In genomic region chr3:49341996-49342395, GRCh38 we compare ENCODE assay signal across 10 cellular contexts. TPM values are rescaled to one million over a fixed set of nuclear protein-coding genes. Genes with fewer than 3 reads are reported as not detected.
A peak's percentile ranks its signal among the peaks of the same experiment; 100 is the strongest.
DNase-seq lines count a peak whose midpoint lies in the region; ATAC-seq and TF ChIP-seq lines count a peak whose summit lies in the region.
"Had no signal": no experiment of that assay in that cellular context is flagged by ENCODE, and none has a peak within 500 bp of the region (broad histone marks: within the 10 kb centered on the region; RNA-seq: fewer than 3 reads in every experiment).

No MANE protein-coding gene starts in this region.

- H3K9me3 Mint-ChIP-seq in activated naive CD8-positive, alpha-beta T cell treated with anti-CD3 and anti-CD28 coated beads for 36 hours = no peaks in the 10 kb centered on the region

- no peak overlapping the region for H3K9ac ChIP-seq in muscle layer of colon (ENCODE audit: low read length)

- H3K4me3 ChIP-seq in heart right ventricle (no peak overlapping the region), muscle layer of colon (ENCODE audit: low read depth in 1 of 2, low read length in 2 of 2) (no peak overlapping the region)
- H3K4me3 ChIP-seq: cardiac muscle cell had no signal

- H3K36me3 ChIP-seq in heart right ventricle (peaks cover 0 to 13% (median under 1%) of the 10 kb centered on the region in 9 donors), muscle layer of colon (ENCODE audit: insufficient read depth, low read length) (peaks cover 2% of the 10 kb centered on the region)
- H3K36me3 ChIP-seq: cardiac muscle cell had no signal

- DNase-seq in heart right ventricle = no peak
- DNase-seq in cardiac septum (ENCODE audit: low spot score) = no peak
- DNase-seq in activated naive CD8-positive, alpha-beta T cell treated with anti-CD3 and anti-CD28 coated beads for 36 hours = no peak
- no peak for DNase-seq in cerebellar nuclear complex (lab: John Stamatoyannopoulos, UW)
- no peak for DNase-seq in COLO829 (ENCODE audit: low spot score)
- DNase-seq in HK-2 (ENCODE audit: unreplicated experiment) = no peak
- DNase-seq: foreskin melanocyte had no signal

- no peaks in the 10 kb centered on the region for H3K27me3 Mint-ChIP-seq in activated naive CD8-positive, alpha-beta T cell treated with anti-CD3 and anti-CD28 coated beads for 36 hours

- H3K9me3 ChIP-seq in heart right ventricle = no peaks in the 10 kb centered on the region
- no peaks in the 10 kb centered on the region for H3K9me3 ChIP-seq in muscle layer of colon (ENCODE audit: low read length)

- peak overlapping the region in 8 of 10 donors; percentile 94 to 99 (median 96) for H3K27ac ChIP-seq in heart right ventricle
- peak overlapping the region; percentile 1 for H3K27ac ChIP-seq in muscle layer of colon (ENCODE audit: low read depth, low read length)

- H3K4me1 Mint-ChIP-seq in activated naive CD8-positive, alpha-beta T cell treated with anti-CD3 and anti-CD28 coated beads for 36 hours = peaks cover 45% of the 10 kb centered on the region

- no peak for TF ChIP-seq CTCF in heart right ventricle (IDR thresholded peaks at IDR 0.05)

- intact Hi-C loops in heart right ventricle (cut with DNase I) (loop anchor here in 9 of 10 donors (2.0 to 10.0 kb wide), 10 partner anchors 17 to 170 kb away; partner anchors contain the start of genes RHOA (in 4 of the 9), TCTA (in 4 of the 9), KLHDC8B (in 3 of the 9) and GPX1 (in 1 of the 9)), cardiac septum (cut with DNase I) (loop anchor here (5.0 kb wide), 2 partner anchors 70 to 85 kb away; partner anchors contain the start of genes NICN1, RHOA and TCTA)

- 91 to 94% methylated on average over 6 of the region's 6 CpGs for WGBS in heart right ventricle, 2 donors

- no peaks in the 10 kb centered on the region for H3K27me3 ChIP-seq in heart right ventricle
- H3K27me3 ChIP-seq in muscle layer of colon (ENCODE audit: control insufficient read depth in 1 of 2, insufficient read depth in 2 of 2, low read length in 2 of 2) = no peaks in the 10 kb centered on the region
- H3K27me3 ChIP-seq: cardiac muscle cell had no signal

- H3K4me1 ChIP-seq in heart right ventricle = peaks cover 8 to 89% (median 37%) of the 10 kb centered on the region in 9 donors
- H3K4me1 ChIP-seq in muscle layer of colon (ENCODE audit: insufficient read depth, low read length) = peaks cover 11% of the 10 kb centered on the region

- H3K4me3 Mint-ChIP-seq in activated naive CD8-positive, alpha-beta T cell treated with anti-CD3 and anti-CD28 coated beads for 36 hours = peak overlapping the region; percentile 52

- peaks cover 13% of the 10 kb centered on the region for H3K36me3 Mint-ChIP-seq in activated naive CD8-positive, alpha-beta T cell treated with anti-CD3 and anti-CD28 coated beads for 36 hours

- ATAC-seq in heart right ventricle = no peak
- no peak for ATAC-seq in GM21360 (IDR thresholded peaks at IDR 0.05; ENCODE audit: unreplicated experiment)

- peak overlapping the region; percentile 91 for H3K27ac Mint-ChIP-seq in activated naive CD8-positive, alpha-beta T cell treated with anti-CD3 and anti-CD28 coated beads for 36 hours

RNA-seq across cellular contexts. Expression of gene USP4, which starts 2.1 kb away (rescaled TPM):
- total RNA-seq in heart right ventricle = 10 to 100 TPM; 35.4 to 48.3 (median 43.5) TPM
- polyA plus RNA-seq in heart right ventricle = 10 to 100 TPM; 19.9 to 52.4 TPM
- total RNA-seq in cardiac septum = 44.5 TPM
- 10 to 100 TPM; 63.3 to 64.0 TPM for total RNA-seq in activated naive CD8-positive, alpha-beta T cell treated with anti-CD3 and anti-CD28 coated beads for 36 hours

RNA-seq across cellular contexts. Expression of gene GPX1, which starts 16.2 kb away (rescaled TPM):
- total RNA-seq in heart right ventricle (100 to 1,000 TPM in 5 of 10 donors, 10 to 100 TPM in 5; 85.2 to 223 (median 102) TPM), cardiac septum (106 TPM)
- polyA plus RNA-seq in heart right ventricle = 100 to 1,000 TPM; 203 to 267 TPM
- 100 to 1,000 TPM; 237 to 242 TPM for total RNA-seq in activated naive CD8-positive, alpha-beta T cell treated with anti-CD3 and anti-CD28 coated beads for 36 hours
